In the genomic region with DNA sequence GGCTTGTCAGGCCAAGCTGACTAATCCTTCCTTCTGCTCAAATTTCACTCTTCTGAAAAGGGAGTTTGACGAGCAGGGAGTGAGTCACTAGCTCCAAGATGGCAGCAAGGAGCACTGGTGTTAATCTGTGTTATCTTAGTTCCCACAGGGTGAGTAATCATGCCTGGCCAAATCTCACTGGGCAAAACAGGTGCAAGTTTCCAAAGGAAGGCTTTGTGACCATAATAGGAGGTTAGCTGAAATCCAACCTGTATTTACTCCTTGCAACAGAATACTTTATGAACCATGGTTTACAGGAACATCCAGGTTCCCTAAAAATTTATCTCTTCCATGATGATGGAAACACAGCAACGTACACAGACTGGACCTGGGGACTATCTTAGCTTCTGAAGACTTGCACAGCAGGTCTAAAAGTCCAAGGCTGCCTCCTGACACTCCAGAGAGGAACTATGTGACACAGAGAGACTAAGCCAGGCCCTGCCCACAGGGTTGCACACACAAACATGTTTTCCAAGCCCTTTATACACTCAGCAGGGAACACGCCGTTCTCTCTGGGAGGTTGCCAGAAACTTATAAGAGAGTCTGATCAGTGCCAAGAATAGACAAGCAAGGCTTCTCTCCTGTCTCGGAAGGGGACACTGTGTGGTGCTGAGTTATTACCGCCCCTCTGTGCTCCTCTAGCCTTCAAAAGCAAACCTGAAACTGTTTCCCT, we compare ENCODE assay signal across 1 cellular context.
A peak's percentile ranks its signal among the peaks of the same experiment; 100 is the strongest.
TF ChIP-seq lines count a peak whose summit lies in the region.

No MANE protein-coding gene starts in this region.

TF ChIP-seq in SK-N-SH, 30 proteins besides CTCF, POLR2A, EP300 and RAD21 (continued from another document):
- TF ChIP-seq TAF1 (IDR thresholded peaks at IDR 0.05; ENCODE audit: borderline replicate concordance, low read depth, low read length) (peak; percentile 30; the same call in 1 of the 2 replicates), NRF1 (IDR thresholded peaks at IDR 0.05; ENCODE audit: low read depth, low read length) (no peak), GATA2 (CRISPR knock-in tag; IDR thresholded peaks at IDR 0.05) (no peak), MEF2A (IDR thresholded peaks at IDR 0.05; ENCODE audit: borderline replicate concordance, low read depth) (no peak), GABPA (IDR thresholded peaks at IDR 0.05; ENCODE audit: low read depth) (0 out of 2 replicates have a peak, but pooled peaks have one; percentile 2), ELF1 (IDR thresholded peaks at IDR 0.05) (no peak; the same call in 1 of the 2 replicates), MXI1 (IDR thresholded peaks at IDR 0.05; ENCODE audit: low read depth, low read length) (no peak)
- TF ChIP-seq, protein P1, sequence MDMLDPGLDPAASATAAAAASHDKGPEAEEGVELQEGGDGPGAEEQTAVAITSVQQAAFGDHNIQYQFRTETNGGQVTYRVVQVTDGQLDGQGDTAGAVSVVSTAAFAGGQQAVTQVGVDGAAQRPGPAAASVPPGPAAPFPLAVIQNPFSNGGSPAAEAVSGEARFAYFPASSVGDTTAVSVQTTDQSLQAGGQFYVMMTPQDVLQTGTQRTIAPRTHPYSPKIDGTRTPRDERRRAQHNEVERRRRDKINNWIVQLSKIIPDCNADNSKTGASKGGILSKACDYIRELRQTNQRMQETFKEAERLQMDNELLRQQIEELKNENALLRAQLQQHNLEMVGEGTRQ (IDR thresholded peaks at IDR 0.05; ENCODE audit: borderline replicate concordance, low read depth, low read length), result no peak
- TF ChIP-seq, protein P2, sequence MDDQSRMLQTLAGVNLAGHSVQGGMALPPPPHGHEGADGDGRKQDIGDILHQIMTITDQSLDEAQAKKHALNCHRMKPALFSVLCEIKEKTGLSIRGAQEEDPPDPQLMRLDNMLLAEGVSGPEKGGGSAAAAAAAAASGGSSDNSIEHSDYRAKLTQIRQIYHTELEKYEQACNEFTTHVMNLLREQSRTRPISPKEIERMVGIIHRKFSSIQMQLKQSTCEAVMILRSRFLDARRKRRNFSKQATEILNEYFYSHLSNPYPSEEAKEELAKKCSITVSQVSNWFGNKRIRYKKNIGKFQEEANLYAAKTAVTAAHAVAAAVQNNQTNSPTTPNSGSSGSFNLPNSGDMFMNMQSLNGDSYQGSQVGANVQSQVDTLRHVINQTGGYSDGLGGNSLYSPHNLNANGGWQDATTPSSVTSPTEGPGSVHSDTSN (IDR thresholded peaks at IDR 0.05), result peak; percentile 91
- TF ChIP-seq, protein P3, sequence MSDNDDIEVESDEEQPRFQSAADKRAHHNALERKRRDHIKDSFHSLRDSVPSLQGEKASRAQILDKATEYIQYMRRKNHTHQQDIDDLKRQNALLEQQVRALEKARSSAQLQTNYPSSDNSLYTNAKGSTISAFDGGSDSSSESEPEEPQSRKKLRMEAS (IDR thresholded peaks at IDR 0.05; ENCODE audit: low read depth), result peak; percentile 51; the same call in 1 of the 2 replicates
- TF ChIP-seq, protein P4, sequence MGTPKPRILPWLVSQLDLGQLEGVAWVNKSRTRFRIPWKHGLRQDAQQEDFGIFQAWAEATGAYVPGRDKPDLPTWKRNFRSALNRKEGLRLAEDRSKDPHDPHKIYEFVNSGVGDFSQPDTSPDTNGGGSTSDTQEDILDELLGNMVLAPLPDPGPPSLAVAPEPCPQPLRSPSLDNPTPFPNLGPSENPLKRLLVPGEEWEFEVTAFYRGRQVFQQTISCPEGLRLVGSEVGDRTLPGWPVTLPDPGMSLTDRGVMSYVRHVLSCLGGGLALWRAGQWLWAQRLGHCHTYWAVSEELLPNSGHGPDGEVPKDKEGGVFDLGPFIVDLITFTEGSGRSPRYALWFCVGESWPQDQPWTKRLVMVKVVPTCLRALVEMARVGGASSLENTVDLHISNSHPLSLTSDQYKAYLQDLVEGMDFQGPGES (IDR thresholded peaks at IDR 0.05; ENCODE audit: low read depth, low read length), result no peak
